In the genomic region with DNA sequence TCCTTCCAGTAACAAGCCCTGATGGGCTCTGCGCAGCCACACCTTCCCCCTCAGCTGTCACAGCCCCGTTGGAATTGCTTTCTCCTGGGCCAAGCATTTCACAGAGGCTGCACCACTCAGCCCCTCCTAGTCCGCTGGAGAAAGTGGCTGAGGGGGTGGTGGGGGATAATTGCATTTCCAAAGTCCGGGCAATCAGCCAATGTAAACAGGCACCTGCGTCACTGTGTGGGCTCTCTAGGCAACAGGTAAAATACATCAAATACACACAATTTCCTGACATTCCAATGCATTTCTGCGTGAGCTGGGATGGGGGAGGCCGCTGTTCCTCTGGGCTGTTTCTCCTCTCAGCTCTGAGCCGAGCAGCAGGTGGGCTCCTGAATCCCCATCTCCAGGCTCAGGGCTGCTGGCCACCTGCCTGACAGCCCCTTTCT, we compare ENCODE assay signal across 7 cellular contexts.
DNase-seq lines count a peak whose midpoint lies in the region; ATAC-seq, FAIRE-seq and TF ChIP-seq lines count a peak whose summit lies in the region.
"Not testable (repeated sequence)": the region's sequence is repeated elsewhere in the genome, so short reads cannot be mapped to it uniquely, and the experiment has no call there.

No MANE protein-coding gene starts in this region.

- POLR2A ChIA-PET in A549 (lab: Yijun Ruan, JAX); MCF 10A (lab: Yijun Ruan, JAX): not testable (repeated sequence)

- not testable (repeated sequence) for H3K4me3 ChIP-seq in A549; left lung; mucosa of descending colon; thyroid gland (replicated peaks in 1 of 3)

- intact Hi-C loops in MCF 10A (cut with micrococcal nuclease); left cardiac atrium (cut with DNase I); left lung (cut with DNase I); mucosa of descending colon (cut with DNase I, micrococcal nuclease); thyroid gland (cut with DNase I): not testable (repeated sequence)

- DNase-seq in A549 (ENCODE audit: low read depth in 1 of 2, low spot score in 1 of 2); MCF 10A (ENCODE audit: unreplicated experiment); left cardiac atrium: not testable (repeated sequence)
- DNase-seq in left lung: peak; percentile 52
- DNase-seq in mucosa of descending colon: peak in 1 of 3 donors; percentile 41
- DNase-seq in thyroid gland: peak; percentile 75

- H3K27me3 ChIP-seq in left lung: peaks cover 2 to 11% of the 10 kb centered on the region in 2 donors
- not testable (repeated sequence) for H3K27me3 ChIP-seq in thyroid gland

- TF ChIP-seq CTCF in A549 (IDR thresholded peaks at IDR 0.05); MCF 10A (IDR thresholded peaks at IDR 0.05; ENCODE audit: unreplicated experiment); left lung (IDR thresholded peaks at IDR 0.05); mucosa of descending colon (IDR thresholded peaks at IDR 0.05); thyroid gland (IDR thresholded peaks at IDR 0.05): not testable (repeated sequence)

- H3K27ac Mint-ChIP-seq in MCF 10A (ENCODE audit: low read depth, unreplicated experiment): peak overlapping the region; percentile 33

- not testable (repeated sequence) for H3K27me3 Mint-ChIP-seq in MCF 10A (ENCODE audit: insufficient read depth, unreplicated experiment)

- WGBS in A549 (ENCODE audit: missing lambda C conversion rate): 7% methylated on average over 3 of the region's 8 CpGs
- 9% methylated on average over 4 of the region's 8 CpGs; no CpG with 5 or more reads in 1 of the 2 donors for WGBS in thyroid gland, 2 donors

- not testable (repeated sequence) for H3K9me3 ChIP-seq in A549, left lung, mucosa of descending colon, thyroid gland

- H3K4me3 Mint-ChIP-seq in MCF 10A (ENCODE audit: unreplicated experiment): not testable (repeated sequence)

- H3K36me3 Mint-ChIP-seq in MCF 10A (ENCODE audit: insufficient read depth, unreplicated experiment): not testable (repeated sequence)

- H3K4me1 Mint-ChIP-seq in MCF 10A (ENCODE audit: insufficient read depth, unreplicated experiment): peaks cover 26% of the 10 kb centered on the region

- H3K36me3 ChIP-seq in left lung; mucosa of descending colon (ENCODE audit: low read depth); thyroid gland: not testable (repeated sequence)

- TF ChIP-seq EP300 in A549 (IDR thresholded peaks at IDR 0.05): peak; percentile 42 to 59; a peak in 2 of 5 replicates
- TF ChIP-seq EP300 in Ishikawa (IDR thresholded peaks at IDR 0.05; ENCODE audit: borderline replicate concordance): not testable (repeated sequence)

- CTCF ChIA-PET in A549 (lab: Yijun Ruan, JAX); MCF 10A (lab: Yijun Ruan, JAX): not testable (repeated sequence)

- peak; percentile 7 to 33; a peak in 1 of 5 replicates for TF ChIP-seq RAD21 in A549 (conservative IDR thresholded peaks at IDR 0.05 in 1 of 2, IDR thresholded peaks at IDR 0.05 in 1 of 2)
- not testable (repeated sequence) for TF ChIP-seq RAD21 in Ishikawa (IDR thresholded peaks at IDR 0.05; ENCODE audit: low read depth)

- ATAC-seq in A549 (peak; percentile 89 to 95), left cardiac atrium (peak; percentile 36 to 37), left lung (peak; percentile 95), mucosa of descending colon (peak; percentile 88)

- not testable (repeated sequence) for BruUV-seq in MCF 10A (replicated peaks; lab: Mats Ljungman, UMichigan)

- not testable (repeated sequence) for H3K9me3 Mint-ChIP-seq in MCF 10A (ENCODE audit: unreplicated experiment)

- TF ChIP-seq POLR2A in A549 (IDR thresholded peaks at IDR 0.05; ENCODE audit: low read length); thyroid gland (IDR thresholded peaks at IDR 0.05): not testable (repeated sequence)

- peak overlapping the region; percentile 79 to 89 for H3K27ac ChIP-seq in A549
- H3K27ac ChIP-seq in left lung: not testable (repeated sequence)
- peak overlapping the region in 1 of 3 donors; percentile 85 for H3K27ac ChIP-seq in thyroid gland

- peak overlapping the region; percentile 56 for H3K4me2 ChIP-seq in A549

- FAIRE-seq in A549 (lab: Jason Lieb, UNC): peak; percentile 68

- H3K4me1 ChIP-seq in A549: peaks cover 44% of the 10 kb centered on the region
- H3K4me1 ChIP-seq in left lung; mucosa of descending colon (ENCODE audit: low read depth); thyroid gland: not testable (repeated sequence)

TF ChIP-seq in A549, 52 proteins besides CTCF, POLR2A, EP300 and RAD21:
- 0 out of 2 replicates have a peak, but pooled peaks have one; percentile 49 for TF ChIP-seq PBX3 (IDR thresholded peaks at IDR 0.05)
- TF ChIP-seq GATA3 (IDR thresholded peaks at IDR 0.05; ENCODE audit: borderline replicate concordance): peak; percentile 72
- peak in 1 of 2 experiments; percentile 55; a peak in 1 of 5 replicates for TF ChIP-seq JUN (IDR thresholded peaks at IDR 0.05)
- peak in 1 of 2 experiments; percentile 51; a peak in 2 of 4 replicates for TF ChIP-seq CEBPB (IDR thresholded peaks at IDR 0.05)

TF ChIP-seq in Ishikawa, 13 proteins besides CTCF, POLR2A, EP300 and RAD21:
- TF ChIP-seq NFIC (IDR thresholded peaks at IDR 0.05): 0 out of 2 replicates have a peak, but pooled peaks have one; percentile 19

Comparison
In these comparisons a context has a peak if more than half of its experiments do, and no peak if none do; other contexts are left out.
1. ATAC-seq: peak in every context shown above with its lines; median percentile 95 in left lung; 92 in A549; 88 in mucosa of descending colon; 36 in left cardiac atrium.